Comparison of ENCODE assay signal across 26 cellular contexts in the genomic region with DNA sequence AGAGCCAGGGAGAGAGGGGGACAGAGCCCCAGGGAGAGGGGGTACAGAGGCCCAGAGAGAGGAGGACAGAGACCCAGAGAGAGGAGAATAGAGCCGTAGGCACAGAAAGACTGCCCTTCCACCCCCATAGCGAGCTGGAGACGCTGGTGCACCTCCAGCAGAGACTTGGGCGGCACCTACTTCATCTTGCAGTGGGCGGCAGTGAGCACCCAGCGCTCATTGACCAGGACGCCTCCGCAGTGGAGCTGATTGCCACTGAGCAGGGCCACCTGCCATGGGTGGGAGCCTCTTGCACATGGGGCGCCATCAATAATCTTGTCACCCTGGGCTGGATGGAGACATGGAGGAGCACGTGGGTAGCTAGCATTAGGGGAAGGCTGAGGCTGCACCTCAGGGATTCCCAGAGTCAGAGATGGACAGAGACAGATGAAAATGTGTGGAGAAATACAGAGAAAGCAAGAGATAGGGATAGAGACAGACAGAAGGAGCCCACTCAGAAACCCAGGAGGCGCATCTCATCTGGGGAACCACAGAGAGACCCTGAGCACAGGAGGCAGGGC. TPM values are rescaled to one million over a fixed set of nuclear protein-coding genes. Genes with fewer than 3 reads are reported as not detected.
DNase-seq lines count a peak whose midpoint lies in the region; ATAC-seq, FAIRE-seq and TF ChIP-seq lines count a peak whose summit lies in the region.
"Had no signal": no experiment of that assay in that cellular context is flagged by ENCODE, and none has a peak within 500 bp of the region (broad histone marks: within the 10 kb centered on the region; RNA-seq: fewer than 3 reads in every experiment).

No MANE protein-coding gene starts in this region.

- H3K27me3 ChIP-seq in SK-N-SH (ENCODE audit: insufficient read depth) (no peaks in the 10 kb centered on the region; the same call in 1 of the 2 replicates), H1 (replicated peaks in 1 of 4; ENCODE audit: control insufficient read depth in 3 of 4, extremely low read depth in 1 of 4, insufficient read depth in 3 of 4, low read length in 3 of 4) (peaks cover 0 to 6% (median 1%) of the 10 kb centered on the region in 4 experiments; a peak in 2 of 7 replicates)

- FAIRE-seq in H1 (lab: Jason Lieb, UNC): no peak
- FAIRE-seq: GM18507, HepG2 had no signal

- no peak overlapping the region for H2BK5ac ChIP-seq in H1 (ENCODE audit: low read depth, low read length)

- no peaks in the 10 kb centered on the region for H3K79me1 ChIP-seq in H1 (ENCODE audit: low read depth, low read length)

- no peak overlapping the region for H2BK120ac ChIP-seq in H1 (replicated peaks; ENCODE audit: low read depth, low read length)

- no peaks in the 10 kb centered on the region for H3K9me3 ChIP-seq in SK-N-SH
- H3K9me3 ChIP-seq in H1 (ENCODE audit: insufficient read depth in 2 of 2, low read depth in 1 of 2, low read length in 1 of 2): no peaks in the 10 kb centered on the region

- no peak for TF ChIP-seq CTCF in SK-N-SH (IDR thresholded peaks at IDR 0.05)
- no peak for TF ChIP-seq CTCF in H1 (IDR thresholded peaks at IDR 0.05; ENCODE audit: control extremely low read depth in 1 of 3, insufficient read depth in 1 of 3, low read depth in 1 of 3, low read length in 3 of 3)
- no peak for TF ChIP-seq CTCF in nephron progenitor cell (IDR thresholded peaks at IDR 0.05)

- H3K36me3 ChIP-seq in SK-N-SH (replicated peaks in 1 of 2; ENCODE audit: control insufficient read depth in 1 of 2, insufficient read depth in 2 of 2, low read length in 1 of 2) (no peaks in the 10 kb centered on the region), H1 (ENCODE audit: control insufficient read depth in 2 of 4, insufficient read depth in 4 of 4, low read length in 3 of 4) (peaks cover 0 to 3% (median 0%) of the 10 kb centered on the region in 4 experiments; a peak in 2 of 8 replicates)

- 8% methylated on average over 7 of the region's 11 CpGs for WGBS in SK-N-SH (ENCODE audit: low lambda C conversion rate)
- WGBS in H1 (ENCODE audit: extremely low coverage in 1 of 2, insufficient coverage in 1 of 2, insufficient read length in 1 of 2, insufficient replicate concordance in 2 of 2, low coverage in 1 of 2, low lambda C conversion rate in 2 of 2, missing lambda C conversion rate in 1 of 2), 2 experiments: 76% methylated on average over 10 of the region's 11 CpGs; no CpG with 5 or more reads in 1 of the 2 experiments

- H3K9me3 Mint-ChIP-seq in nephron progenitor cell: peaks cover 8% of the 10 kb centered on the region
- no peaks in the 10 kb centered on the region for H3K9me3 Mint-ChIP-seq in stimulated activated effector memory CD8-positive, alpha-beta T cell treated with anti-CD3 and anti-CD28 coated beads, Interleukin-12 subunit alpha, Interleukin-12 subunit beta, amount 100 ng/mL, for 72 hours
- H3K9me3 Mint-ChIP-seq: CD8-positive, alpha-beta T cell had no signal

- peak overlapping the region; percentile 27; the same call in 1 of the 2 replicates for H2BK12ac ChIP-seq in H1 (ENCODE audit: low read depth, low read length)

- H3K23me2 ChIP-seq in H1 (ENCODE audit: low read depth, low read length): peaks cover 2% of the 10 kb centered on the region; the same call in 1 of the 2 replicates

- peaks cover 52% of the 10 kb centered on the region for H3K4me1 Mint-ChIP-seq in nephron progenitor cell
- no peaks in the 10 kb centered on the region for H3K4me1 Mint-ChIP-seq in stimulated activated effector memory CD8-positive, alpha-beta T cell treated with anti-CD3 and anti-CD28 coated beads, Interleukin-12 subunit alpha, Interleukin-12 subunit beta, amount 100 ng/mL, for 72 hours

- no peak overlapping the region for H3K14ac ChIP-seq in H1 (ENCODE audit: insufficient read length)

- peaks cover 61% of the 10 kb centered on the region for H3K27me3 Mint-ChIP-seq in nephron progenitor cell (ENCODE audit: low read depth, poor library complexity)

- peaks cover 4% of the 10 kb centered on the region for H3K36me3 Mint-ChIP-seq in nephron progenitor cell (ENCODE audit: low read depth)
- H3K36me3 Mint-ChIP-seq in stimulated activated effector memory CD8-positive, alpha-beta T cell treated with anti-CD3 and anti-CD28 coated beads, Interleukin-12 subunit alpha, Interleukin-12 subunit beta, amount 100 ng/mL, for 72 hours: no peaks in the 10 kb centered on the region
- H3K36me3 Mint-ChIP-seq: CD8-positive, alpha-beta T cell had no signal

- H3K4me1 ChIP-seq in SK-N-SH (ENCODE audit: control insufficient read depth in 1 of 2, insufficient read depth in 2 of 2, low read depth in 1 of 2, low read length in 1 of 2): no peaks in the 10 kb centered on the region
- peaks cover 0 to 23% (median 12%) of the 10 kb centered on the region in 4 experiments; a peak in 5 of 7 replicates for H3K4me1 ChIP-seq in H1 (replicated peaks in 1 of 4; ENCODE audit: control insufficient read depth in 3 of 4, insufficient read depth in 4 of 4, low read length in 3 of 4)

- H2AK5ac ChIP-seq in H1 (ENCODE audit: low read depth, low read length): no peak overlapping the region

- intact Hi-C loops in posterior vena cava (cut with DNase I): no loop called here

- DNase-seq in SK-N-SH (no peak), H1 (ENCODE audit: low read depth in 1 of 2, low spot score in 2 of 2) (no peak), nephron progenitor cell (no peak), COR-L47 (lab: John Stamatoyannopoulos, UW) (no peak), posterior vena cava (ENCODE audit: low spot score) (no peak)
- no peak for DNase-seq in stimulated activated effector memory CD8-positive, alpha-beta T cell treated with anti-CD3 and anti-CD28 coated beads, Interleukin-12 subunit alpha, Interleukin-12 subunit beta, amount 100 ng/mL, for 72 hours (ENCODE audit: low spot score in 2 of 2)
- DNase-seq: 8988T; AML-193; C1 segment of cervical spinal cord; CD8-positive, alpha-beta T cell; DMS53; GDM1; H7; KG1; NCI-H1092; NCI-H1436 treated with DMSO at 0.1 percent for 48 hours; NCI-H2029; NCI-H2227 treated with DMSO at 0.1 percent for 48 hours; NCI-H510A; NK-92 treated with Interleukin-12 subunit alpha and Interleukin-12 subunit beta, amount 100 ng/mL, for 24 hours had no signal

- H3K9ac ChIP-seq in SK-N-SH (no peak overlapping the region), H1 (replicated peaks in 1 of 4; ENCODE audit: extremely low read depth in 1 of 4, low read depth in 3 of 4, low read length in 3 of 4) (no peak overlapping the region)

- H3K27ac Mint-ChIP-seq in nephron progenitor cell: no peak overlapping the region
- H3K27ac Mint-ChIP-seq in stimulated activated effector memory CD8-positive, alpha-beta T cell treated with anti-CD3 and anti-CD28 coated beads, Interleukin-12 subunit alpha, Interleukin-12 subunit beta, amount 100 ng/mL, for 72 hours: no peak overlapping the region
- H3K27ac Mint-ChIP-seq: CD8-positive, alpha-beta T cell had no signal

- no peak overlapping the region for H4K8ac ChIP-seq in H1 (ENCODE audit: extremely low read depth, insufficient read depth, low read length)

- POLR2A ChIA-PET in SK-N-SH (lab: Yijun Ruan, JAX): no interaction called here
- POLR2A ChIA-PET in H1 (lab: Charles Lee; ENCODE audit: partially characterized antibody): interaction anchor here (1.0 kb wide), 1 partner anchor 9 kb away, joined by 3 read pairs; no protein-coding TSS in a partner anchor

- H3K56ac ChIP-seq in H1 (replicated peaks; ENCODE audit: insufficient read length, low read depth, low read length): no peak overlapping the region

- H4K91ac ChIP-seq in H1 (replicated peaks; ENCODE audit: insufficient read length, low read length): no peak overlapping the region

- TF ChIP-seq EP300 in SK-N-SH (IDR thresholded peaks at IDR 0.05; ENCODE audit: borderline replicate concordance in 1 of 2, low read depth in 1 of 2, low read length in 1 of 2) (no peak), H1 (IDR thresholded peaks at IDR 0.05; ENCODE audit: borderline replicate concordance in 1 of 2, low read depth in 2 of 2, low read length in 2 of 2) (no peak)

- no peak overlapping the region for H3K23ac ChIP-seq in H1 (ENCODE audit: insufficient read length)

- CTCF ChIA-PET in SK-N-SH (lab: Yijun Ruan, JAX): no interaction called here
- CTCF ChIA-PET in H1 (lab: Charles Lee; ENCODE audit: partially characterized antibody): interaction anchor here (1.1 to 1.2 kb wide), 3 partner anchors 35 to 60 kb away, joined by 3 to 5 read pairs (median 3); no protein-coding TSS in a partner anchor

- no peak for TF ChIP-seq POLR2A in H1 (IDR thresholded peaks at IDR 0.05; ENCODE audit: control extremely low read depth in 1 of 2, low read depth in 2 of 2, low read length in 2 of 2)

- H4K20me1 ChIP-seq in SK-N-SH (ENCODE audit: insufficient read depth) (no peaks in the 10 kb centered on the region), H1 (replicated peaks in 1 of 2; ENCODE audit: control insufficient read depth in 1 of 2, insufficient read depth in 2 of 2, low read length in 2 of 2) (no peaks in the 10 kb centered on the region)

- H3K9me2 ChIP-seq in SK-N-SH: no peaks in the 10 kb centered on the region

- H2AFZ ChIP-seq in SK-N-SH (ENCODE audit: low read depth) (no peak overlapping the region), H1 (ENCODE audit: low read length) (no peak overlapping the region)

- ATAC-seq in SK-N-SH treated with all-trans-retinoic acid at 6 μM for 48 hours (peak; percentile 22; the same call in 2 of the 3 replicates), HG03565 (IDR thresholded peaks at IDR 0.05; ENCODE audit: unreplicated experiment) (no peak)
- peak; percentile 47 for ATAC-seq in stimulated activated effector memory CD8-positive, alpha-beta T cell treated with anti-CD3 and anti-CD28 coated beads, Interleukin-12 subunit alpha, Interleukin-12 subunit beta, amount 100 ng/mL, for 72 hours
- ATAC-seq: CD8-positive, alpha-beta T cell; HepG2 had no signal

- peak overlapping the region; percentile 23 for H3K4me3 Mint-ChIP-seq in nephron progenitor cell
- H3K4me3 Mint-ChIP-seq in stimulated activated effector memory CD8-positive, alpha-beta T cell treated with anti-CD3 and anti-CD28 coated beads, Interleukin-12 subunit alpha, Interleukin-12 subunit beta, amount 100 ng/mL, for 72 hours: no peak overlapping the region
- H3K4me3 Mint-ChIP-seq: CD8-positive, alpha-beta T cell had no signal

- no peak overlapping the region for H3K4me2 ChIP-seq in SK-N-SH
- no peak overlapping the region for H3K4me2 ChIP-seq in H1 (ENCODE audit: insufficient read depth in 1 of 2, low read depth in 2 of 2, low read length in 2 of 2)

- H2BK20ac ChIP-seq in H1 (ENCODE audit: low read length): no peak overlapping the region

- H3K18ac ChIP-seq in H1 (ENCODE audit: extremely low read depth, low read length): no peak overlapping the region; the same call in 1 of the 2 replicates

- H3K79me2 ChIP-seq in SK-N-SH (ENCODE audit: insufficient read depth): no peaks in the 10 kb centered on the region
- H3K79me2 ChIP-seq in H1 (ENCODE audit: control insufficient read depth in 1 of 2, insufficient read depth in 2 of 2, low read length in 2 of 2): no peaks in the 10 kb centered on the region

- no peak overlapping the region for H3K4me3 ChIP-seq in SK-N-SH (ENCODE audit: low read depth in 2 of 2, low read length in 1 of 2)
- H3K4me3 ChIP-seq in H1 (ENCODE audit: extremely low read depth in 1 of 4, insufficient read depth in 2 of 4, low read depth in 3 of 4, low read length in 4 of 4): no peak overlapping the region

- no peak overlapping the region for H2BK15ac ChIP-seq in H1 (ENCODE audit: low read length)

- TF ChIP-seq RAD21 in SK-N-SH (IDR thresholded peaks at IDR 0.05; ENCODE audit: low read length): no peak
- TF ChIP-seq RAD21 in H1 (IDR thresholded peaks at IDR 0.05 in 1 of 2, conservative IDR thresholded peaks at IDR 0.05 in 1 of 2; ENCODE audit: low read depth in 2 of 2, low read length in 2 of 2): no peak

- H3F3A ChIP-seq in SK-N-SH (replicated peaks; ENCODE audit: insufficient read depth): no peaks in the 10 kb centered on the region

- H4K5ac ChIP-seq in H1 (ENCODE audit: insufficient read length, low read depth, low read length): no peak overlapping the region

- no peak overlapping the region for H3K4ac ChIP-seq in H1 (replicated peaks; ENCODE audit: insufficient read length, low read depth, low read length)

- H3K27ac ChIP-seq in SK-N-SH (ENCODE audit: low read depth in 2 of 2, low read length in 1 of 2) (no peak overlapping the region), H1 (ENCODE audit: low read depth, low read length) (no peak overlapping the region)
- H3K27ac ChIP-seq: HL-60 had no signal

RNA-seq across cellular contexts. Expression of gene KLK7, which starts 2.0 kb away (rescaled TPM):
- not detected in 2 replicates for polyA plus RNA-seq in SK-N-SH (2012; rRNA removed)
- not detected in 2 replicates for polyA plus RNA-seq in SK-N-SH (2012; cell fraction: cytosol; rRNA removed)
- polyA plus RNA-seq in SK-N-SH (2012; cell fraction: nucleus; rRNA removed): not detected in 2 replicates
- total RNA-seq in H1 (2021; fragmentation: NEBNext Ultra II Directional; extraction: Animal tissue kit (Norgen Biotek cat#: 25700)): 0.55 and 0.73 TPM in 2 replicates
- 1.4 and 2.1 TPM in 2 replicates for polyA plus RNA-seq in H1 (2011; rRNA removed)
- polyA plus RNA-seq in H1 (2011; cell fraction: cytosol; rRNA removed): 1.6 TPM
- polyA plus RNA-seq in H1 (2011; cell fraction: nucleus; rRNA removed): 3.5 TPM
- polyA plus RNA-seq in H1 (2012, experiment 1 of 2): 1.0 to 1.7 TPM (median 1.4 TPM) in 4 replicates
- 0.35 TPM for polyA plus RNA-seq in H1 (2012, experiment 2 of 2)
- polyA plus RNA-seq in H1 (2013, experiment 1 of 2): 0.87 TPM
- 0.90 TPM for polyA plus RNA-seq in H1 (2013, experiment 2 of 2)
- polyA minus RNA-seq in H1 (2011; rRNA and poly(A)+ RNA removed): 0.39 and 0.57 TPM in 2 replicates
- 1.3 TPM for polyA minus RNA-seq in H1 (2011; cell fraction: cytosol; rRNA and poly(A)+ RNA removed)
- 1.3 TPM for polyA minus RNA-seq in H1 (2011; cell fraction: nucleus; rRNA and poly(A)+ RNA removed)
- not detected for total RNA-seq in posterior vena cava
- total RNA-seq: CD8-positive, alpha-beta T cell; HepG2 had no signal
- polyA plus RNA-seq: AG04450, HepG2 had no signal

RNA-seq across cellular contexts. Expression of gene KLK6, which starts 12.3 kb away (rescaled TPM):
- polyA plus RNA-seq in SK-N-SH (2012; rRNA removed) (not detected in 2 replicates), H1 (2011; rRNA removed) (2.6 and 3.2 TPM in 2 replicates)
- polyA plus RNA-seq in SK-N-SH (2012; cell fraction: cytosol; rRNA removed): not detected in 2 replicates
- polyA plus RNA-seq in SK-N-SH (2012; cell fraction: nucleus; rRNA removed): not detected in 2 replicates
- total RNA-seq in H1 (2021; fragmentation: NEBNext Ultra II Directional; extraction: Animal tissue kit (Norgen Biotek cat#: 25700)): 0.55 and 0.69 TPM in 2 replicates
- 2.5 TPM for polyA plus RNA-seq in H1 (2011; cell fraction: cytosol; rRNA removed)
- polyA plus RNA-seq in H1 (2011; cell fraction: nucleus; rRNA removed): 1.7 TPM
- polyA plus RNA-seq in H1 (2012, experiment 1 of 2): 1.3 to 2.5 TPM (median 2.3 TPM) in 4 replicates
- polyA plus RNA-seq in H1 (2012, experiment 2 of 2): 2.4 TPM
- polyA plus RNA-seq in H1 (2013, experiment 1 of 2): 1.4 TPM
- 1.8 TPM for polyA plus RNA-seq in H1 (2013, experiment 2 of 2)
- polyA minus RNA-seq in H1 (2011; rRNA and poly(A)+ RNA removed): 1.3 and 2.0 TPM in 2 replicates
- polyA minus RNA-seq in H1 (2011; cell fraction: cytosol; rRNA and poly(A)+ RNA removed): not detected
- polyA minus RNA-seq in H1 (2011; cell fraction: nucleus; rRNA and poly(A)+ RNA removed): 0.60 TPM
- not detected for total RNA-seq in posterior vena cava
- total RNA-seq: CD8-positive, alpha-beta T cell had no signal
- polyA plus RNA-seq: AG04450 had no signal

RNA-seq across cellular contexts. Expression of gene KLK8, which starts 19.7 kb away (rescaled TPM):
- polyA plus RNA-seq in SK-N-SH (2012; rRNA removed): not detected in 2 replicates
- not detected in 2 replicates for polyA plus RNA-seq in SK-N-SH (2012; cell fraction: cytosol; rRNA removed)
- polyA plus RNA-seq in SK-N-SH (2012; cell fraction: nucleus; rRNA removed): not detected in 2 replicates
- 2.1 and 2.9 TPM in 2 replicates for total RNA-seq in H1 (2021; fragmentation: NEBNext Ultra II Directional; extraction: Animal tissue kit (Norgen Biotek cat#: 25700))
- 3.6 and 7.1 TPM in 2 replicates for polyA plus RNA-seq in H1 (2011; rRNA removed)
- 6.5 TPM for polyA plus RNA-seq in H1 (2011; cell fraction: cytosol; rRNA removed)
- 8.0 TPM for polyA plus RNA-seq in H1 (2011; cell fraction: nucleus; rRNA removed)
- polyA plus RNA-seq in H1 (2012, experiment 1 of 2): 3.4 to 7.9 TPM (median 5.6 TPM) in 4 replicates
- polyA plus RNA-seq in H1 (2012, experiment 2 of 2): 4.1 TPM
- 6.8 TPM for polyA plus RNA-seq in H1 (2013, experiment 1 of 2)
- 6.9 TPM for polyA plus RNA-seq in H1 (2013, experiment 2 of 2)
- 3.4 and 3.5 TPM in 2 replicates for polyA minus RNA-seq in H1 (2011; rRNA and poly(A)+ RNA removed)
- polyA minus RNA-seq in H1 (2011; cell fraction: cytosol; rRNA and poly(A)+ RNA removed): not detected
- polyA minus RNA-seq in H1 (2011; cell fraction: nucleus; rRNA and poly(A)+ RNA removed): 3.7 TPM
- total RNA-seq in posterior vena cava: not detected
- total RNA-seq: CD8-positive, alpha-beta T cell; HepG2 had no signal
- polyA plus RNA-seq: AG04450, HepG2 had no signal

RNA-seq across cellular contexts. Expression of gene KLK5, which starts 28.8 kb away (rescaled TPM):
- not detected in 2 replicates for polyA plus RNA-seq in SK-N-SH (2012; rRNA removed)
- polyA plus RNA-seq in SK-N-SH (2012; cell fraction: cytosol; rRNA removed): not detected in 2 replicates
- not detected in 2 replicates for polyA plus RNA-seq in SK-N-SH (2012; cell fraction: nucleus; rRNA removed)
- total RNA-seq in H1 (2021; fragmentation: NEBNext Ultra II Directional; extraction: Animal tissue kit (Norgen Biotek cat#: 25700)): 0.55 and 0.76 TPM in 2 replicates
- 1.7 and 2.0 TPM in 2 replicates for polyA plus RNA-seq in H1 (2011; rRNA removed)
- 1.2 TPM for polyA plus RNA-seq in H1 (2011; cell fraction: cytosol; rRNA removed)
- polyA plus RNA-seq in H1 (2011; cell fraction: nucleus; rRNA removed): 1.1 TPM
- polyA plus RNA-seq in H1 (2012, experiment 1 of 2): 0.34 to 0.86 TPM (median 0.69 TPM) in 4 replicates
- polyA plus RNA-seq in H1 (2012, experiment 2 of 2): 0.63 TPM
- polyA plus RNA-seq in H1 (2013, experiment 1 of 2): 0.73 TPM
- polyA plus RNA-seq in H1 (2013, experiment 2 of 2): 0.77 TPM
- polyA minus RNA-seq in H1 (2011; rRNA and poly(A)+ RNA removed): 0.25 and 0.78 TPM in 2 replicates
- polyA minus RNA-seq in H1 (2011; cell fraction: cytosol; rRNA and poly(A)+ RNA removed): not detected
- polyA minus RNA-seq in H1 (2011; cell fraction: nucleus; rRNA and poly(A)+ RNA removed): not detected
- not detected for total RNA-seq in posterior vena cava
- total RNA-seq: CD8-positive, alpha-beta T cell; H7; HepG2 had no signal
- polyA plus RNA-seq: AG04450, HepG2 had no signal

RNA-seq across cellular contexts. Expression of gene KLK10, which starts 37.8 kb away (rescaled TPM):
- polyA plus RNA-seq in SK-N-SH (2012; rRNA removed): not detected in 2 replicates
- polyA plus RNA-seq in SK-N-SH (2012; cell fraction: cytosol; rRNA removed): not detected in 2 replicates
- not detected in 2 replicates for polyA plus RNA-seq in SK-N-SH (2012; cell fraction: nucleus; rRNA removed)
- 4.5 and 4.8 TPM in 2 replicates for total RNA-seq in H1 (2021; fragmentation: NEBNext Ultra II Directional; extraction: Animal tissue kit (Norgen Biotek cat#: 25700))
- polyA plus RNA-seq in H1 (2011; rRNA removed): 9.7 and 12.4 TPM in 2 replicates
- polyA plus RNA-seq in H1 (2011; cell fraction: cytosol; rRNA removed): 6.7 TPM
- polyA plus RNA-seq in H1 (2011; cell fraction: nucleus; rRNA removed): 10.1 TPM
- polyA plus RNA-seq in H1 (2012, experiment 1 of 2): 3.2 to 8.2 TPM (median 5.5 TPM) in 4 replicates
- 4.7 TPM for polyA plus RNA-seq in H1 (2012, experiment 2 of 2)
- 6.3 TPM for polyA plus RNA-seq in H1 (2013, experiment 1 of 2)
- 7.3 TPM for polyA plus RNA-seq in H1 (2013, experiment 2 of 2)
- 2.9 and 6.9 TPM in 2 replicates for polyA minus RNA-seq in H1 (2011; rRNA and poly(A)+ RNA removed)
- polyA minus RNA-seq in H1 (2011; cell fraction: cytosol; rRNA and poly(A)+ RNA removed): 4.3 TPM
- 4.5 TPM for polyA minus RNA-seq in H1 (2011; cell fraction: nucleus; rRNA and poly(A)+ RNA removed)
- total RNA-seq in posterior vena cava: not detected
- total RNA-seq: CD8-positive, alpha-beta T cell; HepG2 had no signal
- polyA plus RNA-seq: AG04450, HepG2 had no signal
